11 cellular contexts compared by ENCODE assay signal in the genomic region with DNA sequence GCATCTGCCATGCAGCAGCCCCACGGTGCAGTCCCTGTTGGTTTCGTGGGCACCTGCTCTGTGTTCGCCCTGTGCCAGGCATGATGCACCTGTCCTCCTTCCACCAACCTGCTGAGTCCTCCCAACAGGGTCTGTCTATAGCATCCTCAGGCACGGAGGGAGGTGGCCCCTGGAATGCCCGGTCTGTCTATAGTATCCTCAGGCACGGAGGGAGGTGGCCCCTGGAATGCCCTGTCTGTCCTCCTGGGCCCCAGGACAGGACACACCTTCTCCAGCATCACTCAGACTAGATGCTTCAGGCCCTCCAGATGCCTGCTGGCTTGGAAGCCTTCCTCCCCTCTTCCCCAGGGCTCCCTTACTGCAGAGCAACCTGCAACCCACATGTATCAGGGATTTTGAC. TPM values are rescaled to one million over a fixed set of nuclear protein-coding genes. Genes with fewer than 3 reads are reported as not detected.
DNase-seq lines count a peak whose midpoint lies in the region; ATAC-seq, FAIRE-seq and TF ChIP-seq lines count a peak whose summit lies in the region.
"Had no signal": no experiment of that assay in that cellular context is flagged by ENCODE, and none has a peak within 500 bp of the region (broad histone marks: within the 10 kb centered on the region; RNA-seq: fewer than 3 reads in every experiment).

No MANE protein-coding gene starts in this region.

- WGBS in right cardiac atrium, result 73% methylated on average over 6 of the region's 6 CpGs

- ATAC-seq in right cardiac atrium (no peak), HG03342 (IDR thresholded peaks at IDR 0.05; ENCODE audit: unreplicated experiment) (no peak)

- intact Hi-C loops in right cardiac atrium (cut with DNase I), result no loop called here

- DNase-seq in D721Med (ENCODE audit: insufficient read length, low spot score) (peak; percentile 7), SW480 (ENCODE audit: low spot score) (peak; percentile 22), right cardiac atrium (no peak), UCSD-AML1 (lab: John Stamatoyannopoulos, UW; ENCODE audit: unreplicated experiment) (no peak), activated gamma-delta T cell treated with Interleukin-2 at 50 U/mL for 16 hours (no peak), mesenteric fat pad (ENCODE audit: low spot score) (no peak)
- DNase-seq: NCI-H1417 treated with DMSO at 0.1 percent for 48 hours had no signal

- no peak for FAIRE-seq in D721Med (lab: Jason Lieb, UNC)

- peaks cover 36% of the 10 kb centered on the region for H3K4me1 ChIP-seq in right cardiac atrium (ENCODE audit: control insufficient read depth, insufficient read depth, low read length)
- H3K4me1 ChIP-seq in skeletal muscle satellite cell (ENCODE audit: control insufficient read depth, insufficient read depth, low read length), result peaks cover 56% of the 10 kb centered on the region

- peak overlapping the region; percentile 41 for H3K9ac ChIP-seq in skeletal muscle satellite cell (ENCODE audit: low read depth, low read length)
- H3K9ac ChIP-seq: neural progenitor cell had no signal

- H3K4me3 ChIP-seq in right cardiac atrium (ENCODE audit: low read length) (no peak overlapping the region), skeletal muscle satellite cell (ENCODE audit: low read length) (no peak overlapping the region)
- H3K4me3 ChIP-seq: neural progenitor cell had no signal

- peaks cover 77% of the 10 kb centered on the region for H3K36me3 ChIP-seq in skeletal muscle satellite cell (ENCODE audit: insufficient read depth, low read length)
- H3K36me3 ChIP-seq: neural progenitor cell had no signal

- peak overlapping the region; percentile 68 for H3K4me2 ChIP-seq in skeletal muscle satellite cell (ENCODE audit: low read length)
- H3K4me2 ChIP-seq: neural progenitor cell had no signal

- H3K27ac ChIP-seq in right cardiac atrium (ENCODE audit: low read length), result peak overlapping the region; percentile 73
- H3K27ac ChIP-seq: HL-60, neural progenitor cell had no signal

- H3K27me3 ChIP-seq in right cardiac atrium (ENCODE audit: control insufficient read depth, insufficient read depth) (no peaks in the 10 kb centered on the region), skeletal muscle satellite cell (ENCODE audit: control insufficient read depth, insufficient read depth, low read length) (no peaks in the 10 kb centered on the region)
- H3K27me3 ChIP-seq: neural progenitor cell had no signal

- H3K9me3 ChIP-seq in right cardiac atrium (ENCODE audit: control insufficient read depth, low read length) (no peaks in the 10 kb centered on the region), skeletal muscle satellite cell (replicated peaks; ENCODE audit: low read length) (no peaks in the 10 kb centered on the region)

- TF ChIP-seq CTCF in D721Med (IDR thresholded peaks at IDR 0.05; ENCODE audit: insufficient read depth, missing control alignments), result no peak

RNA-seq across cellular contexts. Expression of a gene that starts 9.9 kb away (rescaled TPM):
- total RNA-seq in right cardiac atrium, result 10 to 100 TPM; 30.4 to 64.4 (median 38.0) TPM
- polyA plus RNA-seq in right cardiac atrium, result 57.8 TPM
- 4.8 and 7.9 TPM in 2 replicates for total RNA-seq in skeletal muscle satellite cell (2012; rRNA removed)
- total RNA-seq in mesenteric fat pad, result 13.6 TPM

RNA-seq across cellular contexts. Expression of a gene that starts 29.0 kb away (rescaled TPM):
- 10 to 100 TPM; 22.5 to 49.8 (median 26.3) TPM for total RNA-seq in right cardiac atrium
- polyA plus RNA-seq in right cardiac atrium, result 28.3 TPM
- total RNA-seq in skeletal muscle satellite cell (2012; rRNA removed), result 30.2 and 36.7 TPM in 2 replicates
- 40.5 TPM for total RNA-seq in mesenteric fat pad

RNA-seq across cellular contexts. Expression of a gene that starts 29.2 kb away (rescaled TPM):
- total RNA-seq in right cardiac atrium, result 10 to 100 TPM; 10.1 to 18.0 (median 14.0) TPM
- 14.7 TPM for polyA plus RNA-seq in right cardiac atrium
- 6.1 and 8.3 TPM in 2 replicates for total RNA-seq in skeletal muscle satellite cell (2012; rRNA removed)
- 3.8 TPM for total RNA-seq in mesenteric fat pad

RNA-seq across cellular contexts. Expression of a gene that starts 36.5 kb away (rescaled TPM):
- total RNA-seq in right cardiac atrium, result 10 to 100 TPM; 10.0 to 11.8 (median 11.2) TPM
- polyA plus RNA-seq in right cardiac atrium, result 9.6 TPM
- 19.0 and 22.3 TPM in 2 replicates for total RNA-seq in skeletal muscle satellite cell (2012; rRNA removed)
- 16.7 TPM for total RNA-seq in mesenteric fat pad

RNA-seq across cellular contexts. Expression of a gene that starts 36.6 kb away (rescaled TPM):
- 10 to 100 TPM; 16.1 to 24.6 (median 17.8) TPM for total RNA-seq in right cardiac atrium
- polyA plus RNA-seq in right cardiac atrium, result 9.8 TPM
- total RNA-seq in skeletal muscle satellite cell (2012; rRNA removed), result 42.6 and 47.2 TPM in 2 replicates
- 50.6 TPM for total RNA-seq in mesenteric fat pad

Comparison
In these comparisons a context has a peak if more than half of its experiments do, and no peak if none do; other contexts are left out.
1. DNase-seq: peak in D721Med (single experiment) and SW480 (single experiment); none in right cardiac atrium (0 of 3), UCSD-AML1 (single experiment), activated gamma-delta T cell treated with Interleukin-2 at 50 U/mL for 16 hours (single experiment) and mesenteric fat pad (single experiment).